In genomic region chr16:50121721-50122445, GRCh38 we compare ENCODE assay signal across 11 cellular contexts. TPM values are rescaled to one million over a fixed set of nuclear protein-coding genes. Genes with fewer than 3 reads are reported as not detected.
A peak's percentile ranks its signal among the peaks of the same experiment; 100 is the strongest.
DNase-seq lines count a peak whose midpoint lies in the region; ATAC-seq, FAIRE-seq and TF ChIP-seq lines count a peak whose summit lies in the region.
"Had no signal": no experiment of that assay in that cellular context is flagged by ENCODE, and none has a peak within 500 bp of the region (broad histone marks: within the 10 kb centered on the region; RNA-seq: fewer than 3 reads in every experiment).

No MANE protein-coding gene starts in this region.

- no peak for TF ChIP-seq POLR2A in thyroid gland (IDR thresholded peaks at IDR 0.05)

- WGBS in thyroid gland, 2 donors, result 74 to 78% methylated on average over 14 of the region's 14 CpGs

- BruUV-seq in A673 (replicated peaks; lab: Mats Ljungman, UMichigan), result no TSS peak

- H3K9me3 Mint-ChIP-seq in CD8-positive, alpha-beta T cell, result peaks cover 3% of the 10 kb centered on the region
- peaks cover 5% of the 10 kb centered on the region for H3K9me3 Mint-ChIP-seq in activated T-helper 1 cell treated with anti-CD3 and anti-CD28 coated beads, Interleukin-12 subunit alpha, Interleukin-12 subunit beta, Interleukin-2, Interleukin-4 antibody, amounts not matched to agents 30 ng/mL and 10 ng/mL and 1 ng/mL, durations not matched to agents 14 hours and 24 hours and 36 hours
- H3K9me3 Mint-ChIP-seq: nephron had no signal

- H3K36me3 Mint-ChIP-seq in CD8-positive, alpha-beta T cell, result no peaks in the 10 kb centered on the region
- peaks cover 4% of the 10 kb centered on the region for H3K36me3 Mint-ChIP-seq in activated T-helper 1 cell treated with anti-CD3 and anti-CD28 coated beads, Interleukin-12 subunit alpha, Interleukin-12 subunit beta, Interleukin-2, Interleukin-4 antibody, amounts not matched to agents 30 ng/mL and 10 ng/mL and 1 ng/mL, durations not matched to agents 14 hours and 24 hours and 36 hours (ENCODE audit: low read depth)

- POLR2A ChIA-PET in CD8-positive, alpha-beta T cell (lab: Charles Lee), result interaction anchor here (0.7 kb wide), 1 partner anchor 56 kb away, joined by 3 read pairs; the partner anchor contains the start of gene HEATR3
- POLR2A ChIA-PET in A673 (lab: Charles Lee; ENCODE audit: low non-redundant PET), result no interaction called here

- H3K27me3 ChIP-seq in CD8-positive, alpha-beta T cell (ENCODE audit: insufficient read depth, low read length), result no peaks in the 10 kb centered on the region
- no peaks in the 10 kb centered on the region for H3K27me3 ChIP-seq in A673 (replicated peaks; ENCODE audit: insufficient read depth, low read depth, low read length, poor library complexity)
- no peaks in the 10 kb centered on the region for H3K27me3 ChIP-seq in thyroid gland

- CTCF ChIA-PET in CD8-positive, alpha-beta T cell (lab: Charles Lee), result interaction anchor here (0.8 to 1.4 kb wide), 3 partner anchors 19 to 544 kb away, joined by 3 to 4 read pairs (median 3); no protein-coding TSS in a partner anchor
- CTCF ChIA-PET in A673 (lab: Charles Lee), result interaction anchor here (0.5 kb wide), 1 partner anchor 250 kb away, joined by 5 read pairs; no protein-coding TSS in a partner anchor

- peaks cover 15% of the 10 kb centered on the region for H3K4me1 Mint-ChIP-seq in CD8-positive, alpha-beta T cell (ENCODE audit: low read depth)
- H3K4me1 Mint-ChIP-seq in activated T-helper 1 cell treated with anti-CD3 and anti-CD28 coated beads, Interleukin-12 subunit alpha, Interleukin-12 subunit beta, Interleukin-2, Interleukin-4 antibody, amounts not matched to agents 30 ng/mL and 10 ng/mL and 1 ng/mL, durations not matched to agents 14 hours and 24 hours and 36 hours (ENCODE audit: low read depth), result peaks cover 55% of the 10 kb centered on the region
- H3K4me1 Mint-ChIP-seq: nephron had no signal

- intact Hi-C loops in CD8-positive, alpha-beta T cell (cut with DNase I, micrococcal nuclease), result loop anchor here in 1 of 2 experiments (1.0 kb wide), 1 partner anchor 30 kb away; no protein-coding TSS in a partner anchor
- intact Hi-C loops in activated T-helper 1 cell treated with anti-CD3 and anti-CD28 coated beads, Interleukin-12 subunit alpha, Interleukin-12 subunit beta, Interleukin-2, Interleukin-4 antibody, amounts not matched to agents 30 ng/mL and 10 ng/mL and 1 ng/mL, durations not matched to agents 14 hours and 24 hours and 36 hours (cut with micrococcal nuclease), result loop anchor here (1.0 kb wide), 2 partner anchors 20 to 30 kb away; no protein-coding TSS in a partner anchor
- intact Hi-C loops in A673 (cut with micrococcal nuclease; ENCODE audit: unreplicated experiment), result no loop called here
- intact Hi-C loops in thyroid gland (cut with DNase I), result no loop called here

- peak overlapping the region; percentile 34 for H3K27ac Mint-ChIP-seq in CD8-positive, alpha-beta T cell
- peak overlapping the region; percentile 85 for H3K27ac Mint-ChIP-seq in activated T-helper 1 cell treated with anti-CD3 and anti-CD28 coated beads, Interleukin-12 subunit alpha, Interleukin-12 subunit beta, Interleukin-2, Interleukin-4 antibody, amounts not matched to agents 30 ng/mL and 10 ng/mL and 1 ng/mL, durations not matched to agents 14 hours and 24 hours and 36 hours
- H3K27ac Mint-ChIP-seq: activated B cell treated with CpG ODN at 0.5 μM for 24 hours, nephron had no signal

- no peaks in the 10 kb centered on the region for H3K27me3 Mint-ChIP-seq in CD8-positive, alpha-beta T cell (ENCODE audit: low read depth)
- no peaks in the 10 kb centered on the region for H3K27me3 Mint-ChIP-seq in activated T-helper 1 cell treated with anti-CD3 and anti-CD28 coated beads, Interleukin-12 subunit alpha, Interleukin-12 subunit beta, Interleukin-2, Interleukin-4 antibody, amounts not matched to agents 30 ng/mL and 10 ng/mL and 1 ng/mL, durations not matched to agents 14 hours and 24 hours and 36 hours (ENCODE audit: insufficient read depth)

- H3K9me3 ChIP-seq in CD8-positive, alpha-beta T cell (ENCODE audit: low read length), result no peaks in the 10 kb centered on the region
- H3K9me3 ChIP-seq in A673 (ENCODE audit: low read depth, low read length, poor library complexity, severe bottlenecking) (no peaks in the 10 kb centered on the region), thyroid gland (no peaks in the 10 kb centered on the region)

- no peak overlapping the region for H3K4me3 Mint-ChIP-seq in CD8-positive, alpha-beta T cell
- H3K4me3 Mint-ChIP-seq in activated T-helper 1 cell treated with anti-CD3 and anti-CD28 coated beads, Interleukin-12 subunit alpha, Interleukin-12 subunit beta, Interleukin-2, Interleukin-4 antibody, amounts not matched to agents 30 ng/mL and 10 ng/mL and 1 ng/mL, durations not matched to agents 14 hours and 24 hours and 36 hours, result peak overlapping the region; percentile 48
- H3K4me3 Mint-ChIP-seq: activated B cell treated with CpG ODN at 0.5 μM for 24 hours, nephron had no signal

- DNase-seq in CD8-positive, alpha-beta T cell, result peak in 6 of 7 experiments; percentile 4 to 72 (median 30)
- DNase-seq in GM19239 (ENCODE audit: insufficient read length, low spot score), result peak; percentile 13
- DNase-seq in activated T-helper 1 cell treated with anti-CD3 and anti-CD28 coated beads, Interleukin-12 subunit alpha, Interleukin-12 subunit beta, Interleukin-2, Interleukin-4 antibody, amounts not matched to agents 30 ng/mL and 10 ng/mL and 1 ng/mL, durations not matched to agents 14 hours and 24 hours and 36 hours (ENCODE audit: low spot score), result peak; percentile 63
- DNase-seq in germinal center (ENCODE audit: low spot score), result no peak
- no peak for DNase-seq in SW480 (ENCODE audit: low spot score)
- DNase-seq in A673 (ENCODE audit: low spot score), result no peak
- DNase-seq in thyroid gland, result no peak
- DNase-seq: activated B cell treated with CpG ODN at 0.5 μM for 24 hours, IMR-90 had no signal

- no peak for TF ChIP-seq CTCF in CD8-positive, alpha-beta T cell (IDR thresholded peaks at IDR 0.05)
- TF ChIP-seq CTCF in A673 (conservative IDR thresholded peaks at IDR 0.05; ENCODE audit: low read depth, low read length) (no peak), thyroid gland (IDR thresholded peaks at IDR 0.05) (no peak)

- ATAC-seq in CD8-positive, alpha-beta T cell, result peak; percentile 89
- ATAC-seq in HG03196 (IDR thresholded peaks at IDR 0.05; ENCODE audit: unreplicated experiment), result peak; percentile 47

- peaks cover 11% of the 10 kb centered on the region for H3K4me1 ChIP-seq in CD8-positive, alpha-beta T cell (ENCODE audit: insufficient read depth, low read length)
- H3K4me1 ChIP-seq in A673 (ENCODE audit: insufficient read depth, low read length, poor library complexity, severe bottlenecking) (no peaks in the 10 kb centered on the region), thyroid gland (no peaks in the 10 kb centered on the region)

- H3K27ac ChIP-seq in CD8-positive, alpha-beta T cell (ENCODE audit: low read depth, low read length), result no peak overlapping the region
- H3K27ac ChIP-seq in A673 (ENCODE audit: low read depth, low read length, poor library complexity, severe bottlenecking) (no peak overlapping the region), thyroid gland (no peak overlapping the region)

- H3K36me3 ChIP-seq in CD8-positive, alpha-beta T cell (ENCODE audit: insufficient read depth, low read length), result no peaks in the 10 kb centered on the region
- H3K36me3 ChIP-seq in A673 (ENCODE audit: insufficient read depth, low read length, poor library complexity, severe bottlenecking) (no peaks in the 10 kb centered on the region), thyroid gland (no peaks in the 10 kb centered on the region)

- peak; percentile 87 for FAIRE-seq in GM19239 (lab: Jason Lieb, UNC)

- no peak overlapping the region for H3K4me3 ChIP-seq in CD8-positive, alpha-beta T cell (ENCODE audit: low read depth, low read length)
- no peak overlapping the region for H3K4me3 ChIP-seq in A673 (ENCODE audit: low read depth, low read length, poor library complexity, severe bottlenecking)
- H3K4me3 ChIP-seq in thyroid gland (replicated peaks in 1 of 3), result no peak overlapping the region

RNA-seq across cellular contexts. Expression of gene TENT4B, which starts 31.2 kb away (rescaled TPM):
- total RNA-seq in CD8-positive, alpha-beta T cell, result 10 to 100 TPM; 60.2 to 62.1 TPM
- 19.8 and 20.0 TPM in 2 replicates for total RNA-seq in activated T-helper 1 cell treated with anti-CD3 and anti-CD28 coated beads, Interleukin-12 subunit alpha, Interleukin-12 subunit beta, Interleukin-2, Interleukin-4 antibody, amounts not matched to agents 30 ng/mL and 10 ng/mL and 1 ng/mL, durations not matched to agents 14 hours and 24 hours and 36 hours
- total RNA-seq in A673 (2021), result 16.8 and 18.3 TPM in 2 replicates
- total RNA-seq in thyroid gland, result 10 to 100 TPM in 3 of 4 donors, 1 to 10 TPM in 1; 10.0 to 14.7 (median 11.4) TPM

RNA-seq across cellular contexts. Expression of gene HEATR3, which starts 56.1 kb away (rescaled TPM):
- 10 to 100 TPM in 1 of 2 experiments, 1 to 10 TPM in 1; 9.3 to 11.4 TPM for total RNA-seq in CD8-positive, alpha-beta T cell
- 29.1 and 30.7 TPM in 2 replicates for total RNA-seq in activated T-helper 1 cell treated with anti-CD3 and anti-CD28 coated beads, Interleukin-12 subunit alpha, Interleukin-12 subunit beta, Interleukin-2, Interleukin-4 antibody, amounts not matched to agents 30 ng/mL and 10 ng/mL and 1 ng/mL, durations not matched to agents 14 hours and 24 hours and 36 hours
- total RNA-seq in A673 (2021) (29.4 and 41.8 TPM in 2 replicates), thyroid gland (10 to 100 TPM; 12.6 to 24.1 (median 17.9) TPM)

Comparison
In these comparisons a context has a peak if more than half of its experiments do, and no peak if none do; other contexts are left out.
1. DNase-seq: peak in CD8-positive, alpha-beta T cell (6 of 7), GM19239 (single experiment) and activated T-helper 1 cell treated with anti-CD3 and anti-CD28 coated beads, Interleukin-12 subunit alpha, Interleukin-12 subunit beta, Interleukin-2, Interleukin-4 antibody, amounts not matched to agents 30 ng/mL and 10 ng/mL and 1 ng/mL, durations not matched to agents 14 hours and 24 hours and 36 hours (single experiment); none in germinal center (single experiment), SW480 (single experiment), A673 (single experiment) and thyroid gland (0 of 2).